8 cellular contexts compared by ENCODE assay signal in genomic region chr17:34311291-34311690, GRCh38. TPM values are rescaled to one million over a fixed set of nuclear protein-coding genes. Genes with fewer than 3 reads are reported as not detected.
"Had no signal": no experiment of that assay in that cellular context is flagged by ENCODE, and none has a peak within 500 bp of the region (broad histone marks: within the 10 kb centered on the region; RNA-seq: fewer than 3 reads in every experiment).

No MANE protein-coding gene starts in this region.

- H3K9me3 Mint-ChIP-seq: GM23338, H9, IgD-negative memory B cell had no signal

- H3K4me3 ChIP-seq: GM23338 had no signal

- H3K27ac ChIP-seq: HL-60 had no signal

- H3K4me2 ChIP-seq: GM23338 had no signal

- H3K4me3 Mint-ChIP-seq: GM23338, H9, IgD-negative memory B cell had no signal

- H3K27ac Mint-ChIP-seq: GM23338, H9, IgD-negative memory B cell had no signal

- H3K4me1 Mint-ChIP-seq: GM23338 had no signal

- ATAC-seq: GM23338, HepG2 had no signal

- H2AFZ ChIP-seq: GM23338 had no signal

- H3K36me3 Mint-ChIP-seq: IgD-negative memory B cell had no signal

- DNase-seq: H9, KBM-7 had no signal

RNA-seq across cellular contexts. Expression of gene CCL8, which starts 7.9 kb away (rescaled TPM):
- total RNA-seq: GM23338, H1, H9, HepG2, HT1080 had no signal
- polyA plus RNA-seq: GM23338, H1, HepG2, IgD-negative memory B cell had no signal

RNA-seq across cellular contexts. Expression of gene CCL11, which starts 25.7 kb away (rescaled TPM):
- total RNA-seq: GM23338, H1, H9, HepG2, HT1080 had no signal
- polyA plus RNA-seq: GM23338, H1, HepG2, IgD-negative memory B cell had no signal

RNA-seq across cellular contexts. Expression of gene CCL7, which starts 41.3 kb away (rescaled TPM):
- total RNA-seq: GM23338, H1, H9, HepG2, HT1080 had no signal
- polyA plus RNA-seq: GM23338, H1, HepG2, IgD-negative memory B cell had no signal

RNA-seq across cellular contexts. Expression of gene CCL13, which starts 45.0 kb away (rescaled TPM):
- total RNA-seq: GM23338, H1, H9, HepG2, HT1080 had no signal
- polyA plus RNA-seq: GM23338, H1, HepG2, IgD-negative memory B cell had no signal

RNA-seq across cellular contexts. Expression of gene CCL1, which starts 51.7 kb away (rescaled TPM):
- total RNA-seq: GM23338, H1, H9, HepG2, HT1080 had no signal
- polyA plus RNA-seq: GM23338, H1, HepG2, IgD-negative memory B cell had no signal
